Comparison of ENCODE assay signal across 11 cellular contexts in the genomic region with DNA sequence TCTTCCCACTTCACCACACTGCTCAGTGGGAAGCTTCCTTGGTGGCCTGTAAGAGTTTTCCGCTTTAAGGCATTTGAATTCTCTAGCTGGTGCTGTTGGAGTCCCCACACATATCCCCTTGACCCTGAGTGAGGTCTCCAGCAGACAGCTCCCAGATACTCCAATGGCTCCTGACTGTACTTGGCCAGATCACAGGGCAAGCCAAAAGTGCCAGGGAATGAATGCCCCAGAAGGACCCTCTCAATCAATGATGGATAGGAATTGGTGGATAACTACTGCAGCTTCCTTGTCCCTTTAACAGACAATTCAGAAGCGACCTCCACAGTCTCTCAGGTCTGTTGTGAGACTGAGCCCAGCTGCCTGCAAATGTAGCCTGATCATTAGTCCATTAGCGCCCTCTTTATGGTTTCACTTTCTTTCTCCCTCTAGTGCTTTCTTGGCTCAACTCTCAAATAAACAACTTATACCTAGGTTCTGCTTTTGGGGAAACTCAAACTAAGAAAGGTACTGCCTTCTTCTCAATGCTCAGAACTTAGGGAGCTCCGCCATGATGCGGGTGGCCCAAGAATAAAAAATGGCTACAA.
DNase-seq lines count a peak whose midpoint lies in the region; ATAC-seq, FAIRE-seq and TF ChIP-seq lines count a peak whose summit lies in the region.
"Had no signal": no experiment of that assay in that cellular context is flagged by ENCODE, and none has a peak within 500 bp of the region (broad histone marks: within the 10 kb centered on the region; RNA-seq: fewer than 3 reads in every experiment).

No MANE protein-coding gene starts in this region.

- in situ Hi-C loops in HepG2 (cut with HindIII; ENCODE audit: extremely low pct_ligation_motif_present, low pct_unique_long_range_greater_than_20kb) = no loop called here

- TF ChIP-seq RAD21 in HCT116 (IDR thresholded peaks at IDR 0.05; ENCODE audit: low read depth) (peak; percentile 37), HepG2 (CRISPR knock-in tag; IDR thresholded peaks at IDR 0.05) (no peak)

- no peak overlapping the region for H3K4me3 Mint-ChIP-seq in nephron progenitor cell
- no peak overlapping the region for H3K4me3 Mint-ChIP-seq in T-helper 2 cell treated with Interferon-gamma antibody and Interleukin-4, amounts not matched to agents 5 μg/mL and 100 μg/mL, for 36 hours

- no peak overlapping the region for H3K27ac ChIP-seq in HCT116 (ENCODE audit: low read depth, low read length)
- H3K27ac ChIP-seq in HepG2 (ENCODE audit: extremely low read length, insufficient read depth, low read length) = no peak overlapping the region
- H3K27ac ChIP-seq: pancreas had no signal

- H3K27ac Mint-ChIP-seq in nephron progenitor cell = no peak overlapping the region
- H3K27ac Mint-ChIP-seq in T-helper 2 cell treated with Interferon-gamma antibody and Interleukin-4, amounts not matched to agents 5 μg/mL and 100 μg/mL, for 36 hours = no peak overlapping the region

- H4K20me1 ChIP-seq in HCT116 (ENCODE audit: insufficient read depth) (no peaks in the 10 kb centered on the region), HepG2 (ENCODE audit: insufficient read depth, low read length) (no peaks in the 10 kb centered on the region)

- H3K36me3 ChIP-seq in HCT116 (ENCODE audit: control insufficient read depth in 1 of 2, insufficient read depth in 2 of 2, low read length in 2 of 2) (no peaks in the 10 kb centered on the region), HepG2 (replicated peaks in 1 of 2; ENCODE audit: control insufficient read depth in 1 of 2, insufficient read depth in 2 of 2, low read length in 2 of 2) (no peaks in the 10 kb centered on the region)
- H3K36me3 ChIP-seq: pancreas had no signal

- TF ChIP-seq POLR2A in HCT116 (IDR thresholded peaks at IDR 0.05; ENCODE audit: borderline replicate concordance, extremely low read depth, insufficient read depth, insufficient read length) = no peak
- no peak for TF ChIP-seq POLR2A in HepG2 (IDR thresholded peaks at IDR 0.05; ENCODE audit: insufficient read depth in 1 of 2, low read depth in 2 of 2, low read length in 2 of 2)

- POLR2A ChIA-PET in HCT116 (lab: Charles Lee) = no interaction called here
- POLR2A ChIA-PET in HepG2 (lab: Yijun Ruan, JAX) = no interaction called here

- no peak for DNase-seq in HCT116 (ENCODE audit: low read depth, low spot score)
- peak; percentile 28 for DNase-seq in Jurkat, Clone E6-1 (ENCODE audit: low read depth, low spot score)
- no peak for DNase-seq in HepG2 (ENCODE audit: low spot score)
- DNase-seq in SW480 (ENCODE audit: low spot score) = no peak
- DNase-seq in nephron progenitor cell = no peak
- DNase-seq in T-helper 2 cell treated with Interferon-gamma antibody and Interleukin-4, amounts not matched to agents 5 μg/mL and 100 μg/mL, for 36 hours (ENCODE audit: low spot score) = no peak
- DNase-seq: pancreas had no signal

- no peaks in the 10 kb centered on the region for H3K36me3 Mint-ChIP-seq in nephron progenitor cell (ENCODE audit: low read depth)
- no peaks in the 10 kb centered on the region for H3K36me3 Mint-ChIP-seq in T-helper 2 cell treated with Interferon-gamma antibody and Interleukin-4, amounts not matched to agents 5 μg/mL and 100 μg/mL, for 36 hours (ENCODE audit: low read depth)

- H3K9me2 ChIP-seq in HCT116 (ENCODE audit: insufficient read depth) = no peaks in the 10 kb centered on the region

- CTCF ChIA-PET in HCT116 (lab: Charles Lee) (no interaction called here), HepG2 (lab: Yijun Ruan, JAX; ENCODE audit: low intra/inter-chr PET ratio, low total read pairs) (no interaction called here)

- H3K4me3 ChIP-seq in HCT116 (replicated peaks in 1 of 2; ENCODE audit: low read depth in 1 of 2, low read length in 2 of 2) (no peak overlapping the region), HepG2 (replicated peaks in 1 of 3; ENCODE audit: insufficient read depth in 1 of 3, low read depth in 2 of 3, low read length in 3 of 3) (no peak overlapping the region)
- H3K4me3 ChIP-seq in Jurkat, Clone E6-1 (ENCODE audit: low read length) = no peak overlapping the region
- H3K4me3 ChIP-seq: pancreas had no signal

- H3K9me3 ChIP-seq in HCT116 (ENCODE audit: control insufficient read depth in 1 of 2, insufficient read depth in 1 of 2, low read depth in 1 of 2, low read length in 2 of 2) (no peaks in the 10 kb centered on the region), HepG2 (ENCODE audit: low read length) (no peaks in the 10 kb centered on the region)
- H3K9me3 ChIP-seq: pancreas had no signal

- H3K4me1 ChIP-seq in HCT116 (ENCODE audit: control insufficient read depth in 1 of 2, insufficient read depth in 2 of 2, low read length in 2 of 2) (no peaks in the 10 kb centered on the region), HepG2 (ENCODE audit: insufficient read depth, low read length) (no peaks in the 10 kb centered on the region)
- H3K4me1 ChIP-seq: pancreas had no signal

- peak; percentile 74 for ATAC-seq in GM19035 (IDR thresholded peaks at IDR 0.05; ENCODE audit: unreplicated experiment)
- no peak for ATAC-seq in HCT116
- peak; percentile 49; the same call in 2 of the 3 replicates for ATAC-seq in HepG2
- ATAC-seq in HG02840 (IDR thresholded peaks at IDR 0.05; ENCODE audit: low FRiP score, unreplicated experiment) = no peak
- ATAC-seq: activated CD4-positive, CD25-positive, alpha-beta regulatory T cell treated with anti-CD3 and anti-CD28 coated beads, Interleukin-2, amount 50 U/mL, for 24 hours had no signal

- peaks cover 9% of the 10 kb centered on the region for H3K4me1 Mint-ChIP-seq in nephron progenitor cell
- H3K4me1 Mint-ChIP-seq in T-helper 2 cell treated with Interferon-gamma antibody and Interleukin-4, amounts not matched to agents 5 μg/mL and 100 μg/mL, for 36 hours (ENCODE audit: low read depth) = no peaks in the 10 kb centered on the region

- TF ChIP-seq CTCF in HCT116 (IDR thresholded peaks at IDR 0.05 in 2 of 3, conservative IDR thresholded peaks at IDR 0.05 in 1 of 3; ENCODE audit: borderline replicate concordance in 1 of 3, insufficient read depth in 1 of 3, low read depth in 2 of 3, low read length in 2 of 3) (no peak), HepG2 (CRISPR knock-in tag; IDR thresholded peaks at IDR 0.05) (0 out of 2 replicates have a peak, but pooled peaks have one; percentile 8), nephron progenitor cell (IDR thresholded peaks at IDR 0.05) (no peak)

- BruUV-seq in HCT116 (replicated peaks; lab: Mats Ljungman, UMichigan) = no TSS peak
- no TSS peak for BruUV-seq in HepG2 (replicated peaks; lab: Mats Ljungman, UMichigan)

- RAD21 ChIA-PET in HCT116 (lab: Charles Lee; ENCODE audit: low non-redundant PET in 1 of 2, low total read pairs in 2 of 2, uncharacterized antibody in 2 of 2, unreplicated experiment in 2 of 2) = no interaction called here

- no peak overlapping the region for H3K9ac ChIP-seq in HCT116 (ENCODE audit: low read length)
- H3K9ac ChIP-seq in HepG2 (ENCODE audit: insufficient read depth, low read depth, low read length) = no peak overlapping the region

- no peak for FAIRE-seq in HepG2 (lab: Jason Lieb, UNC)
- FAIRE-seq: islet of Langerhans, pancreas had no signal

- H3K4me2 ChIP-seq in HCT116 (ENCODE audit: low read length) = no peak overlapping the region
- H3K4me2 ChIP-seq in HepG2 (ENCODE audit: low read depth, low read length) = no peak overlapping the region

- no peak overlapping the region for H2AFZ ChIP-seq in HCT116 (ENCODE audit: low read depth, low read length, poor library complexity, severe bottlenecking)
- no peak overlapping the region for H2AFZ ChIP-seq in HepG2 (ENCODE audit: low read length)

- H3K9me3 Mint-ChIP-seq in nephron progenitor cell = no peaks in the 10 kb centered on the region
- H3K9me3 Mint-ChIP-seq in T-helper 2 cell treated with Interferon-gamma antibody and Interleukin-4, amounts not matched to agents 5 μg/mL and 100 μg/mL, for 36 hours = no peaks in the 10 kb centered on the region

- intact Hi-C loops in HCT116 (cut with micrococcal nuclease) (no loop called here), HepG2 (cut with micrococcal nuclease; ENCODE audit: unreplicated experiment) (no loop called here)

- TF ChIP-seq EP300 in HepG2 (IDR thresholded peaks at IDR 0.05; ENCODE audit: low read depth in 2 of 2, low read length in 2 of 2) (no peak), HepG2 (CRISPR knock-in tag; IDR thresholded peaks at IDR 0.05; ENCODE audit: borderline replicate concordance) (no peak)

- H3K27me3 Mint-ChIP-seq in nephron progenitor cell (ENCODE audit: low read depth, poor library complexity) = peaks cover 8% of the 10 kb centered on the region
- H3K27me3 Mint-ChIP-seq in T-helper 2 cell treated with Interferon-gamma antibody and Interleukin-4, amounts not matched to agents 5 μg/mL and 100 μg/mL, for 36 hours (ENCODE audit: low read depth) = peaks cover 4% of the 10 kb centered on the region

- WGBS in HepG2 (ENCODE audit: low lambda C conversion rate) = 48% methylated on average over 5 of the region's 5 CpGs

- H3K27me3 ChIP-seq in HCT116 (ENCODE audit: insufficient read depth, low read length) = no peaks in the 10 kb centered on the region
- peaks cover 0 to 16% of the 10 kb centered on the region in 2 experiments; a peak in 2 of 5 replicates for H3K27me3 ChIP-seq in HepG2 (ENCODE audit: control insufficient read depth in 1 of 2, insufficient read depth in 2 of 2, low read length in 2 of 2)
- H3K27me3 ChIP-seq: pancreas had no signal

- H3K79me2 ChIP-seq in HCT116 (ENCODE audit: insufficient read depth, low read length) (no peaks in the 10 kb centered on the region), HepG2 (ENCODE audit: insufficient read depth, low read length) (no peaks in the 10 kb centered on the region)

TF ChIP-seq in HCT116, 20 proteins besides CTCF, POLR2A, EP300 and RAD21:
- no peak for TF ChIP-seq ZNF274 (IDR thresholded peaks at IDR 0.05; ENCODE audit: low read depth, low read length)
- TF ChIP-seq, protein P1, sequence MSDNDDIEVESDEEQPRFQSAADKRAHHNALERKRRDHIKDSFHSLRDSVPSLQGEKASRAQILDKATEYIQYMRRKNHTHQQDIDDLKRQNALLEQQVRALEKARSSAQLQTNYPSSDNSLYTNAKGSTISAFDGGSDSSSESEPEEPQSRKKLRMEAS (IDR thresholded peaks at IDR 0.05) = no peak
- no peak for TF ChIP-seq TCF7L2 (IDR thresholded peaks at IDR 0.05; ENCODE audit: borderline replicate concordance, extremely low read depth, insufficient read depth, insufficient read length)

TF ChIP-seq in HepG2, 621 proteins besides CTCF, POLR2A, EP300 and RAD21:
- peak; percentile 34; the same call in 1 of the 2 replicates for TF ChIP-seq STAG1 (CRISPR knock-in tag; IDR thresholded peaks at IDR 0.05)
- no peak for TF ChIP-seq NCOA2 (CRISPR knock-in tag; IDR thresholded peaks at IDR 0.05)

Comparison
In these comparisons a context has a peak if more than half of its experiments do, and no peak if none do; other contexts are left out.
1. ATAC-seq: peak in GM19035 (single experiment) and HepG2 (single experiment); none in HCT116 (single experiment) and HG02840 (single experiment).